1 cellular context compared by ENCODE assay signal in the genomic region with DNA sequence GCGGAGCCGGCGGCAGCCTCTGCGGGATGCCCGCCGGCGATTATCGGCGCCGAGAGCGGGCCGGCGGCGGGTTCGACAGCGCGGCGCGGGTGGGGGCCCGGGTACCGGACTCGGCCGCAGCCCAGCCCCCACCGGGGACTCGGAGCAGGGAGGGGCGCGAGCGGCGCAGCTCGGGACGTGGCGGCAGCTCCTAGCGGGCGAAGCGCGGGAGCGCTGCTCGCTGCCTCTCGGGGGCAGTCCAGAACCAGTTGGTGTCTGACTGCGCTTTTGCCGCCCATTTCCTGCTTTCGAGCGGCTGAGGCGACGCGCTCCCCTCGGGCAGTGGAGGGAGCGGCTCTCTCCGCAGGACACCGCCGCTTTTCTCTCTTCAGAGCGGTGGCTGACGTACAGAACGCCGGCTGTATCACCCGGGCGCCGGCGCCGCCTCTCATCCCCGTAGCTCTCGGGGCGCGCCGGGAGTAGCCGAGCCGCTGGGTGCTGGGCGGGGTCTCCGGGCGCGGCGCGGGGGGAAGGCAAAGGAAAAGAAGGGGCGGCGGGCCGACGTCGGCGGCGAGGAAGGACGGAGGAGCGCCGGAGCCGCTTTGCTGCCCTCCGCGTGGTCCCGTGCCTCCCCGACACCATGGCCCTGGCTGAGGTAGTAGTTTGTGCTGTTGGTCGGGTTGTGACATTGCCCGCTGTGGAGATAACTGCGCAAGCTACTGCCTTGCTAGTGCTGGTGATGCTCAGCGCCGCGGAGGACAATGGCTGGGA.
TF ChIP-seq lines count a peak whose summit lies in the region.

No MANE protein-coding gene starts in this region.

TF ChIP-seq in WTC11, 78 proteins besides CTCF, POLR2A, EP300 and RAD21 (continued from another document):
- TF ChIP-seq NR1H2 (CRISPR knock-in tag; IDR thresholded peaks at IDR 0.05), result no peak
